In the genomic region with DNA sequence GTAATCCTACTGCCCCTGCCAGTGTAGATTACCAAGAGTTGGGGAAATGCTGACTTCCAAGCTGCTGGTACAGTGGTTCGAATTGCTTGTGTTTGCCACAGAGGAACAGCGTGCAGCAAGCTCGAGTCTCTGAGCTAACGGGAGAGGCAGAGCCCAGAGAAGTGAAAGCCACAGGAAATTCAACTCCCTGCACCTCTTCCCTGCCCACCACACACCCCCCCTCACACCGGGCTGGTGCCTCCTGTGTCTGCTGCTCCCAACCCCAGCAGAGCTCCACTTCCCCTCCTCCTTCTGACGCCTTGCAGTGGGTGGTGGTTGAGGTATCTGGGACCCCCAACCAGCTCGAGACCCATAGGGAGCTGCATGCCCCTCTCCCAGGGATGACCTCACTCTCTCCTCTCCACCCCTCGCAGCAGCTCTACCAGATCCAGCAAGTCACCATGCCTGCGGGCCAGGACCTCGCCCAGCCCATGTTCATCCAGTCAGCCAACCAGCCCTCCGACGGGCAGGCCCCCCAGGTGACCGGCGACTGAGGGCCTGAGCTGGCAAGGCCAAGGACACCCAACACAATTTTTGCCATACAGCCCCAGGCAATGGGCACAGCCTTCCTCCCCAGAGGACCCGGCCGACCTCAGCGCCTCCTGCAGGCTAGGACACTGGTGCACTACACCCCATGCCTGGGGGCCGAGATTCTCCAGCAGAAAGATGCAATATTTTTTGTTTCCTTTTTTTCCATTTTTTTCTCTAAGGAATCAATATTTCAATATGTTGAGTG, we compare ENCODE assay signal across 14 cellular contexts. TPM values are rescaled to one million over a fixed set of nuclear protein-coding genes. Genes with fewer than 3 reads are reported as not detected.
DNase-seq lines count a peak whose midpoint lies in the region; ATAC-seq and TF ChIP-seq lines count a peak whose summit lies in the region.
"Had no signal": no experiment of that assay in that cellular context is flagged by ENCODE, and none has a peak within 500 bp of the region (broad histone marks: within the 10 kb centered on the region; RNA-seq: fewer than 3 reads in every experiment).

No MANE protein-coding gene starts in this region.

- TF ChIP-seq CTCF in brain (conservative IDR thresholded peaks at IDR 0.05) (no peak), osteoblast (IDR thresholded peaks at IDR 0.05; ENCODE audit: extremely low read depth, low read depth, low read length) (no peak), SK-N-SH (IDR thresholded peaks at IDR 0.05) (no peak)

- H3K4me2 ChIP-seq in osteoblast (ENCODE audit: insufficient read depth, low read length), result no peak overlapping the region
- no peak overlapping the region for H3K4me2 ChIP-seq in SK-N-SH

- CTCF ChIA-PET in SK-N-SH (lab: Yijun Ruan, JAX), result interaction anchor here (0.5 to 9.1 kb wide), 10 partner anchors 10 to 181 kb away, joined by 3 to 153 read pairs (median 4); no protein-coding TSS in a partner anchor

- no peak for DNase-seq in activated T-cell treated with anti-CD3 and anti-CD28 coated beads, Interleukin-2, amount 50 U/mL, for 72 hours
- DNase-seq in activated T-cell treated with anti-CD3 and anti-CD28 coated beads for 4 hours, result no peak
- DNase-seq in Kasumi-1 (lab: John Stamatoyannopoulos, UW), result peak; percentile 92 to 93
- peak; percentile 13 for DNase-seq in osteoblast (ENCODE audit: insufficient read length, low spot score, missing footprints)
- no peak for DNase-seq in SK-N-SH
- DNase-seq: midbrain; NK-92 treated with Interleukin-12 subunit alpha and Interleukin-12 subunit beta, amount 100 ng/mL, for 24 hours; stimulated activated CD4-positive, alpha-beta T cell treated with anti-CD3 and anti-CD28 coated beads, Interleukin-2, amount 100 ng/mL, for 24 hours had no signal

- H3K27me3 ChIP-seq in osteoblast (ENCODE audit: insufficient read depth, low read length) (no peaks in the 10 kb centered on the region), SK-N-SH (ENCODE audit: insufficient read depth) (no peaks in the 10 kb centered on the region)
- H3K27me3 ChIP-seq: SJSA1 had no signal

- H3K4me3 ChIP-seq in osteoblast (ENCODE audit: insufficient read depth, low read length) (no peak overlapping the region), SK-N-SH (ENCODE audit: low read depth in 2 of 2, low read length in 1 of 2) (no peak overlapping the region)
- H3K4me3 ChIP-seq: prostate gland, SJSA1 had no signal

- TF ChIP-seq RAD21 in SK-N-SH (IDR thresholded peaks at IDR 0.05; ENCODE audit: low read length), result no peak

- no peaks in the 10 kb centered on the region for H3K27me3 Mint-ChIP-seq in activated T-cell treated with anti-CD3 and anti-CD28 coated beads, Interleukin-2, amount 50 U/mL, for 72 hours (ENCODE audit: low read depth)
- H3K27me3 Mint-ChIP-seq in brain, result no peaks in the 10 kb centered on the region
- H3K27me3 Mint-ChIP-seq: activated naive CD4-positive, alpha-beta T cell treated with anti-CD3 and anti-CD28 coated beads, Interleukin-2, amount 50 U/mL, for 24 hours had no signal

- no peaks in the 10 kb centered on the region for H3K4me1 Mint-ChIP-seq in activated T-cell treated with anti-CD3 and anti-CD28 coated beads, Interleukin-2, amount 50 U/mL, for 72 hours (ENCODE audit: low read depth)
- H3K4me1 Mint-ChIP-seq in brain, result peaks cover 15% of the 10 kb centered on the region

- H3K4me1 ChIP-seq in osteoblast (ENCODE audit: insufficient read depth, low read length), result no peaks in the 10 kb centered on the region
- H3K4me1 ChIP-seq in SK-N-SH (ENCODE audit: control insufficient read depth in 1 of 2, insufficient read depth in 2 of 2, low read depth in 1 of 2, low read length in 1 of 2), result peaks cover 0 to 5% of the 10 kb centered on the region in 2 experiments; a peak in 1 of 4 replicates
- H3K4me1 ChIP-seq: prostate gland had no signal

- no peaks in the 10 kb centered on the region for H3K9me3 ChIP-seq in osteoblast (ENCODE audit: low read depth, low read length)
- H3K9me3 ChIP-seq in SK-N-SH, result no peaks in the 10 kb centered on the region
- H3K9me3 ChIP-seq: prostate gland, SJSA1 had no signal

- H3K36me3 ChIP-seq in osteoblast (ENCODE audit: insufficient read depth, low read length) (peaks cover 33% of the 10 kb centered on the region), SK-N-SH (replicated peaks in 1 of 2; ENCODE audit: control insufficient read depth in 1 of 2, insufficient read depth in 2 of 2, low read length in 1 of 2) (peaks cover 17 to 53% of the 10 kb centered on the region in 2 experiments)

- H3K79me2 ChIP-seq in osteoblast (ENCODE audit: insufficient read depth, low read length) (no peaks in the 10 kb centered on the region), SK-N-SH (ENCODE audit: insufficient read depth) (no peaks in the 10 kb centered on the region)

- ATAC-seq in activated T-cell treated with anti-CD3 and anti-CD28 coated beads, Interleukin-2, amount 50 U/mL, for 72 hours (replicated peaks in 1 of 2), result no peak
- no peak for ATAC-seq in GM18502 (IDR thresholded peaks at IDR 0.05; ENCODE audit: poor library complexity, unreplicated experiment)
- no peak for ATAC-seq in GM19023 (IDR thresholded peaks at IDR 0.05; ENCODE audit: unreplicated experiment)

- TF ChIP-seq EP300 in SK-N-SH (IDR thresholded peaks at IDR 0.05; ENCODE audit: borderline replicate concordance in 1 of 2, low read depth in 1 of 2, low read length in 1 of 2), result no peak

- H3K9me3 Mint-ChIP-seq in activated T-cell treated with anti-CD3 and anti-CD28 coated beads, Interleukin-2, amount 50 U/mL, for 72 hours, result no peaks in the 10 kb centered on the region
- H3K9me3 Mint-ChIP-seq in brain, result peaks cover 0 to 5% (median 0%) of the 10 kb centered on the region in 5 experiments
- H3K9me3 Mint-ChIP-seq: activated naive CD4-positive, alpha-beta T cell treated with anti-CD3 and anti-CD28 coated beads, Interleukin-2, amount 50 U/mL, for 24 hours had no signal

- H3K9me2 ChIP-seq in SK-N-SH, result no peaks in the 10 kb centered on the region

- 96% methylated on average over 15 of the region's 18 CpGs for WGBS in SK-N-SH (ENCODE audit: low lambda C conversion rate)

- no peak overlapping the region for H3K9ac ChIP-seq in SK-N-SH

- no peaks in the 10 kb centered on the region for H3F3A ChIP-seq in SK-N-SH (replicated peaks; ENCODE audit: insufficient read depth)

- no peak overlapping the region for H3K27ac ChIP-seq in osteoblast (ENCODE audit: low read depth, low read length)
- H3K27ac ChIP-seq in SK-N-SH (ENCODE audit: low read depth in 2 of 2, low read length in 1 of 2), result no peak overlapping the region
- H3K27ac ChIP-seq: prostate gland, SJSA1 had no signal

- H3K4me3 Mint-ChIP-seq in activated T-cell treated with anti-CD3 and anti-CD28 coated beads, Interleukin-2, amount 50 U/mL, for 72 hours, result no peak overlapping the region
- H3K4me3 Mint-ChIP-seq in brain, result no peak overlapping the region
- H3K4me3 Mint-ChIP-seq: activated naive CD4-positive, alpha-beta T cell treated with anti-CD3 and anti-CD28 coated beads, Interleukin-2, amount 50 U/mL, for 24 hours had no signal

- POLR2A ChIA-PET in SK-N-SH (lab: Yijun Ruan, JAX), result interaction anchor here (1.4 kb wide), 1 partner anchor 12 kb away, joined by 3 read pairs; no protein-coding TSS in a partner anchor

- H3K36me3 Mint-ChIP-seq in activated T-cell treated with anti-CD3 and anti-CD28 coated beads, Interleukin-2, amount 50 U/mL, for 72 hours (ENCODE audit: insufficient read depth in 2 of 2), result peaks cover 1 to 2% of the 10 kb centered on the region in 2 donors
- H3K36me3 Mint-ChIP-seq in brain, result peaks cover 74% of the 10 kb centered on the region

- no peak overlapping the region for H2AFZ ChIP-seq in osteoblast (ENCODE audit: low read length)
- no peak overlapping the region for H2AFZ ChIP-seq in SK-N-SH (ENCODE audit: low read depth)

- peak overlapping the region; percentile 35 for H3K27ac Mint-ChIP-seq in activated T-cell treated with anti-CD3 and anti-CD28 coated beads, Interleukin-2, amount 50 U/mL, for 72 hours
- H3K27ac Mint-ChIP-seq in brain, result peak overlapping the region in 3 of 5 experiments; percentile 50 to 89 (median 84)

- H4K20me1 ChIP-seq in osteoblast (ENCODE audit: insufficient read depth, low read length) (peaks cover 2% of the 10 kb centered on the region), SK-N-SH (ENCODE audit: insufficient read depth) (no peaks in the 10 kb centered on the region)

TF ChIP-seq in SK-N-SH, 30 proteins besides CTCF, POLR2A, EP300 and RAD21 (continues in another document):
- TF ChIP-seq, protein P1, sequence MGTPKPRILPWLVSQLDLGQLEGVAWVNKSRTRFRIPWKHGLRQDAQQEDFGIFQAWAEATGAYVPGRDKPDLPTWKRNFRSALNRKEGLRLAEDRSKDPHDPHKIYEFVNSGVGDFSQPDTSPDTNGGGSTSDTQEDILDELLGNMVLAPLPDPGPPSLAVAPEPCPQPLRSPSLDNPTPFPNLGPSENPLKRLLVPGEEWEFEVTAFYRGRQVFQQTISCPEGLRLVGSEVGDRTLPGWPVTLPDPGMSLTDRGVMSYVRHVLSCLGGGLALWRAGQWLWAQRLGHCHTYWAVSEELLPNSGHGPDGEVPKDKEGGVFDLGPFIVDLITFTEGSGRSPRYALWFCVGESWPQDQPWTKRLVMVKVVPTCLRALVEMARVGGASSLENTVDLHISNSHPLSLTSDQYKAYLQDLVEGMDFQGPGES (IDR thresholded peaks at IDR 0.05; ENCODE audit: low read depth, low read length), result no peak
- TF ChIP-seq, protein P2, sequence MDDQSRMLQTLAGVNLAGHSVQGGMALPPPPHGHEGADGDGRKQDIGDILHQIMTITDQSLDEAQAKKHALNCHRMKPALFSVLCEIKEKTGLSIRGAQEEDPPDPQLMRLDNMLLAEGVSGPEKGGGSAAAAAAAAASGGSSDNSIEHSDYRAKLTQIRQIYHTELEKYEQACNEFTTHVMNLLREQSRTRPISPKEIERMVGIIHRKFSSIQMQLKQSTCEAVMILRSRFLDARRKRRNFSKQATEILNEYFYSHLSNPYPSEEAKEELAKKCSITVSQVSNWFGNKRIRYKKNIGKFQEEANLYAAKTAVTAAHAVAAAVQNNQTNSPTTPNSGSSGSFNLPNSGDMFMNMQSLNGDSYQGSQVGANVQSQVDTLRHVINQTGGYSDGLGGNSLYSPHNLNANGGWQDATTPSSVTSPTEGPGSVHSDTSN (IDR thresholded peaks at IDR 0.05), result no peak
- no peak for TF ChIP-seq TCF12 (IDR thresholded peaks at IDR 0.05)
- no peak for TF ChIP-seq FOXJ3 (CRISPR knock-in tag; IDR thresholded peaks at IDR 0.05)
- no peak for TF ChIP-seq FOSL2 (IDR thresholded peaks at IDR 0.05; ENCODE audit: borderline replicate concordance, low read depth)
- no peak for TF ChIP-seq GATA2 (CRISPR knock-in tag; IDR thresholded peaks at IDR 0.05)
- TF ChIP-seq MXI1 (IDR thresholded peaks at IDR 0.05; ENCODE audit: low read depth, low read length), result no peak

RNA-seq across cellular contexts. Expression of a gene that starts 13.1 kb away (rescaled TPM):
- under 1 TPM; 0.58 to 0.60 TPM for total RNA-seq in activated T-cell treated with anti-CD3 and anti-CD28 coated beads, Interleukin-2, amount 50 U/mL, for 72 hours
- polyA plus RNA-seq in brain (ENCODE audit: insufficient read depth, low read depth, low replicate concordance) (1.8 TPM), SK-N-SH (2012; rRNA removed) (0.05 and 0.15 TPM in 2 replicates)
- total RNA-seq in osteoblast, result not detected in 2 replicates
- polyA plus RNA-seq in SK-N-SH (2012; cell fraction: cytosol; rRNA removed), result 0.03 and 0.05 TPM in 2 replicates
- 0.43 and 0.44 TPM in 2 replicates for polyA plus RNA-seq in SK-N-SH (2012; cell fraction: nucleus; rRNA removed)

Comparison
In these comparisons a context has a peak if more than half of its experiments do, and no peak if none do; other contexts are left out.
1. DNase-seq: peak in Kasumi-1 (2 of 2) and osteoblast (single experiment); none in activated T-cell treated with anti-CD3 and anti-CD28 coated beads, Interleukin-2, amount 50 U/mL, for 72 hours (0 of 2), activated T-cell treated with anti-CD3 and anti-CD28 coated beads for 4 hours (single experiment) and SK-N-SH (single experiment).